ENCODE assay signal across 28 cellular contexts in genomic region chr1:91078859-91079258, GRCh38.
"Had no signal": no experiment of that assay in that cellular context is flagged by ENCODE, and none has a peak within 500 bp of the region (broad histone marks: within the 10 kb centered on the region; RNA-seq: fewer than 3 reads in every experiment).

No MANE protein-coding gene starts in this region.

- H3K27me3 ChIP-seq: neural progenitor cell, ovary, spleen, testis, thyroid gland, transverse colon, upper lobe of left lung, vagina had no signal

- H2AFZ ChIP-seq: neural progenitor cell had no signal

- ATAC-seq: natural killer cell; right cardiac atrium; sciatic nerve; stimulated activated memory B cell treated with anti-CD40 and anti-IgM and Interleukin-4, amounts not matched to agents 10 μg/mL and 1 μg/mL and 100 μg/mL, for 72 hours; stimulated activated naive CD8-positive, alpha-beta T cell treated with anti-CD3 and anti-CD28 coated beads, Interleukin-15, amount 100 ng/mL, for 72 hours had no signal

- DNase-seq: islet precursor cell; left ventricle myocardium inferior; mesendoderm; naive B cell; natural killer cell; nephron progenitor cell; ovary; posterior cingulate gyrus; retina; right cardiac atrium; spleen; stimulated activated CD4-positive, alpha-beta T cell treated with anti-CD3 and anti-CD28 coated beads, Interleukin-1b, Interleukin-23, amount 100 ng/mL, for 48 hours; stimulated activated CD4-positive, alpha-beta T cell treated with anti-CD3 and anti-CD28 coated beads, Interleukin-2, amount 100 ng/mL, for 48 hours; stimulated activated CD4-positive, alpha-beta T cell treated with anti-CD3 and anti-CD28 coated beads, Interleukin-4, amount 100 ng/mL, for 4 hours; stimulated activated CD8-positive, alpha-beta memory T cell treated with anti-CD3 and anti-CD28 coated beads, Interleukin-4, amount 100 ng/mL, for 48 hours; stimulated activated naive CD4-positive, alpha-beta T cell treated with Interleukin-2 at 50 U/mL for 16 hours; stimulated activated naive CD8-positive, alpha-beta T cell treated with anti-CD3 and anti-CD28 coated beads, Interleukin-15, amount 100 ng/mL, for 72 hours; testis; thyroid gland; transverse colon; upper lobe of left lung had no signal

- H3K9me3 ChIP-seq: left ventricle myocardium inferior, ovary, prostate gland, spleen, testis, thyroid gland, transverse colon, upper lobe of left lung, vagina had no signal

- H3K4me3 ChIP-seq: left ventricle myocardium inferior, lung, neural progenitor cell, ovary, prostate gland, skin epidermis, spleen, testis, thyroid gland, transverse colon, upper lobe of left lung, vagina had no signal

- H3K27ac ChIP-seq: left ventricle myocardium inferior, neural progenitor cell, ovary, prostate gland, skin epidermis, spleen, testis, thyroid gland, transverse colon, upper lobe of left lung, vagina had no signal

- H3K4me2 ChIP-seq: neural progenitor cell had no signal

- H3K36me3 ChIP-seq: left ventricle myocardium inferior, neural progenitor cell, ovary, prostate gland, spleen, thyroid gland, transverse colon, upper lobe of left lung, vagina had no signal

- H3K4me1 ChIP-seq: left ventricle myocardium inferior, prostate gland, spleen, testis, thyroid gland, upper lobe of left lung, vagina had no signal

- H3K9ac ChIP-seq: neural progenitor cell had no signal
